11 cellular contexts compared by ENCODE assay signal in genomic region chr4:121662225-121662624, GRCh38.
"Had no signal": no experiment of that assay in that cellular context is flagged by ENCODE, and none has a peak within 500 bp of the region (broad histone marks: within the 10 kb centered on the region; RNA-seq: fewer than 3 reads in every experiment).

No MANE protein-coding gene starts in this region.

- H3K4me1 Mint-ChIP-seq: H9 had no signal

- ATAC-seq: GM23338, HCT116 had no signal

- H3K9me3 Mint-ChIP-seq: GM23338, H9, HFFc6 had no signal

- H3K9ac ChIP-seq: GM23248 had no signal

- H3K4me1 ChIP-seq: HAP-1 had no signal

- H3K27ac Mint-ChIP-seq: GM23338, H9, HFFc6 had no signal

- H3K4me2 ChIP-seq: GM23338 had no signal

- H3K9me3 ChIP-seq: HAP-1 had no signal

- H3K4me3 Mint-ChIP-seq: GM23338, H9, HFFc6 had no signal

- H2AFZ ChIP-seq: GM23248, GM23338 had no signal

- H3K4me3 ChIP-seq: GM23248, GM23338, HAP-1 had no signal

- DNase-seq: GM23248, GOT3, H7, H9, HCEC 1CT, HFFc6 had no signal

- H3K27ac ChIP-seq: GM23248 had no signal

- FAIRE-seq: H1, H54 had no signal
